ENCODE assay signal across 34 cellular contexts in the genomic region with DNA sequence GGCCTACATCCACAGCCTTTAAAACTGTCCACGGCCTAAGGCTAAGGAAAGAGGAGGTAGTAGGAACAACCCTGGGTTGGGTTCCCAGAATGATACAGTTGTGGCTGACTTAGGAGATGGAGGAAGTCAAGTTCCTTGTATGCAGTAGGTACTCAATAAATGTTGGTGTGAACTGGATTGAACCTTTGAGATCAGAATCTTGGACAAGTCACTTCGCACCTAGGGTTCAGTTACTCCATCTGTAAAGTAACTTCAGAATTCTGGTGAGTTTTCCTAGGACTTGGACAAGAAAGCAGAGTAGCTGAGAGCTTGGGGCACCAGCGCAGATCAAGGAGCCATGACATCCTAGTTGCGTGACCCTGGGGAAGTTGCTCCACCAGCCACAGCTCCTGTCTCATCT. TPM values are rescaled to one million over a fixed set of nuclear protein-coding genes. Genes with fewer than 3 reads are reported as not detected.
"Had no signal": no experiment of that assay in that cellular context is flagged by ENCODE, and none has a peak within 500 bp of the region (broad histone marks: within the 10 kb centered on the region; RNA-seq: fewer than 3 reads in every experiment).

No MANE protein-coding gene starts in this region.

- H3K9me3 ChIP-seq: gastrocnemius medialis, heart left ventricle, left lung, mucosa of descending colon, thyroid gland, vagina had no signal

- H3K27me3 ChIP-seq: thyroid gland, vagina had no signal

- FAIRE-seq: islet of Langerhans had no signal

- H3K4me1 ChIP-seq: gastrocnemius medialis, heart left ventricle, left lung, parathyroid adenoma, thyroid gland, vagina had no signal

- H3K79me2 ChIP-seq: hepatocyte had no signal

- ATAC-seq: effector memory CD8-positive, alpha-beta T cell; esophagus mucosa; gastrocnemius medialis; heart left ventricle; left cardiac atrium; left lung; mucosa of descending colon; natural killer cell treated with Interleukin-12 subunit alpha and Interleukin-12 subunit beta and Interleukin-15 and Interleukin-18, amount 100 ng/mL, for 72 hours; sciatic nerve; stimulated activated naive CD8-positive, alpha-beta T cell treated with anti-CD3 and anti-CD28 coated beads, Interleukin-15, amount 100 ng/mL, for 72 hours had no signal

- DNase-seq: cortex of kidney; effector memory CD8-positive, alpha-beta T cell; foreskin fibroblast; gastrocnemius medialis; heart left ventricle; left cardiac atrium; left lung; mesenchymal stem cell; mucosa of descending colon; naive B cell; stimulated activated CD4-positive, alpha-beta T cell treated with anti-CD3 and anti-CD28 coated beads, Interleukin-12 subunit alpha, Interleukin-12 subunit beta, amount 100 ng/mL, for 4 hours; stimulated activated CD4-positive, alpha-beta T cell treated with anti-CD3 and anti-CD28 coated beads, Interleukin-1b, Interleukin-23, amount 100 ng/mL, for 48 hours; stimulated activated CD4-positive, alpha-beta T cell treated with anti-CD3 and anti-CD28 coated beads, Interleukin-4, amount 100 ng/mL, for 1 hour; stimulated activated CD8-positive, alpha-beta memory T cell treated with anti-CD3 and anti-CD28 coated beads, Interleukin-4, amount 100 ng/mL, for 48 hours; stimulated activated naive CD4-positive, alpha-beta T cell; stimulated activated naive CD8-positive, alpha-beta T cell treated with anti-CD3 and anti-CD28 coated beads, Interleukin-15, amount 100 ng/mL, for 72 hours; thyroid gland; trophoblast cell had no signal

- H3K4me2 ChIP-seq: hepatocyte, smooth muscle cell had no signal

- H2AFZ ChIP-seq: hepatocyte, parathyroid adenoma had no signal

- H3K27ac ChIP-seq: epithelial cell of prostate, gastrocnemius medialis, heart left ventricle, hepatocyte, left lung, parathyroid adenoma, thyroid gland, vagina had no signal

- H3K4me3 ChIP-seq: gastrocnemius medialis, heart left ventricle, hepatocyte, left lung, mucosa of descending colon, smooth muscle cell, thyroid gland, vagina had no signal

- H3K9ac ChIP-seq: parathyroid adenoma had no signal

- H3K36me3 ChIP-seq: gastrocnemius medialis, heart left ventricle, left lung, thyroid gland, vagina had no signal

RNA-seq across cellular contexts. Expression of a gene that starts 9.1 kb away (rescaled TPM):
- total RNA-seq: dermis microvascular lymphatic vessel endothelial cell, esophagus mucosa, gastrocnemius medialis, glomerular endothelial cell, heart left ventricle, left cardiac atrium, lower leg skin, lung microvascular endothelial cell, sciatic nerve, smooth muscle cell, subcutaneous adipose tissue, vagina had no signal
- polyA plus RNA-seq: heart left ventricle, hepatocyte, smooth muscle cell had no signal

RNA-seq across cellular contexts. Expression of a gene that starts 33.2 kb away (rescaled TPM):
- total RNA-seq: kidney epithelial cell; natural killer cell treated with Interleukin-12 subunit alpha and Interleukin-12 subunit beta and Interleukin-15 and Interleukin-18, amount 100 ng/mL, for 72 hours; osteoblast; smooth muscle cell had no signal
